Comparison of ENCODE assay signal across 1 cellular context in the genomic region with DNA sequence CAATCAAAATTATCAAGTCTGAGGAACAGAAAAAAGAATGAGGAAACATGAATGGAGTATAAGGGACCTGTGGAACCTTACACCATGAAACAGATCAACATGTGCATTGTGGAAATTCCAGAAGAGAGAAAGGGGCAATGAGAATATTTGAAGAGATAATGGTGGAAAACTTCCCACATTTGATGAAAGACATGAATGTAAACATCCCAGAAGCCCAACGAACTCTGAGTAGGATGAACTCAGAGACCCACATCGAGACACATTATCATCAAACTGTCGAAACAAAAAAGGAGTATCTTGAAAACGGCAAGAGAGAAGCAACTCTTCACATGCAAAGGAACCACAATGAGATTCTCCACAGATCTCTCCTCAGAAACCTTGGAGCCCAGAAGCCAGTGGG.
A peak's percentile ranks its signal among the peaks of the same experiment; 100 is the strongest.
TF ChIP-seq lines count a peak whose summit lies in the region.

No MANE protein-coding gene starts in this region.

TF ChIP-seq in HEK293, 187 proteins besides CTCF, POLR2A, EP300 and RAD21 (continued from another document):
- TF ChIP-seq, protein P1, sequence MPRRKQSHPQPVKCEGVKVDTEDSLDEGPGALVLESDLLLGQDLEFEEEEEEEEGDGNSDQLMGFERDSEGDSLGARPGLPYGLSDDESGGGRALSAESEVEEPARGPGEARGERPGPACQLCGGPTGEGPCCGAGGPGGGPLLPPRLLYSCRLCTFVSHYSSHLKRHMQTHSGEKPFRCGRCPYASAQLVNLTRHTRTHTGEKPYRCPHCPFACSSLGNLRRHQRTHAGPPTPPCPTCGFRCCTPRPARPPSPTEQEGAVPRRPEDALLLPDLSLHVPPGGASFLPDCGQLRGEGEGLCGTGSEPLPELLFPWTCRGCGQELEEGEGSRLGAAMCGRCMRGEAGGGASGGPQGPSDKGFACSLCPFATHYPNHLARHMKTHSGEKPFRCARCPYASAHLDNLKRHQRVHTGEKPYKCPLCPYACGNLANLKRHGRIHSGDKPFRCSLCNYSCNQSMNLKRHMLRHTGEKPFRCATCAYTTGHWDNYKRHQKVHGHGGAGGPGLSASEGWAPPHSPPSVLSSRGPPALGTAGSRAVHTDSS (tag by site-specific recombination; IDR thresholded peaks at IDR 0.05) = no peak
- no peak for TF ChIP-seq ZNF311 (tag by site-specific recombination; IDR thresholded peaks at IDR 0.05; ENCODE audit: borderline replicate concordance)
- TF ChIP-seq ZNF571 (tag by site-specific recombination; IDR thresholded peaks at IDR 0.05) = no peak
- TF ChIP-seq ZNF558 (tag by site-specific recombination; IDR thresholded peaks at IDR 0.05) = peak; percentile 93
- TF ChIP-seq ZNF19 (tag by site-specific recombination; IDR thresholded peaks at IDR 0.05; ENCODE audit: low read depth) = no peak
- TF ChIP-seq ZNF133 (tag by site-specific recombination; IDR thresholded peaks at IDR 0.05) = no peak
